ENCODE assay signal across 18 cellular contexts in the genomic region with DNA sequence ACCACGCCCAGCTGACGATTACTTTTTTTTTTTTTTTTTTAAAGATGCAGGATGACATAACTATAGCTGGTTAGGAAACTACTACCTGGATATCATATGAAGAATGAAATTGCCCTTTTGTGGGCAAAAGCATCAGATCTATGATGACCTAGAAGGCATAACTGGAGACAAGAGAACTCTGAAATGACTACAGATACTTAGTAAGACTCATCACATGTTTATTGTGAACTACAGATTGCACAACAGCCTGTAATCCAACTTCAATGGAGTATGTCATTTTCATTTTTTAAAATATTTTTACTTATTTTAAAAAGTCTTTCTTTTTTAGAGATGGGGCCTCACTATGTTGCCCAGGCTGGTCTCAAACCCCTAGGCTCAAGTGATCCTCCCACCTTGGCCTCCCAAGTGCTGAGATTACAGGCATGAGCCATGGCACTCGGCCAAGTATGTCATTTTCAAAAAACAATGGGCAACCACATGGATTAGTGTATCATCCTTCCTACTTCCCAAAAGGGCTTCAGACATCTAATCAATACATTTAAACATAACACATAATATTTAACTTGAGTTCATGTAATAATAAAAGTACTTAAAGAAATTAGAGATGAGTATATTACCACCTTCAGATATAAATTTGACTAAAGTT. TPM values are rescaled to one million over a fixed set of nuclear protein-coding genes. Genes with fewer than 3 reads are reported as not detected.
DNase-seq lines count a peak whose midpoint lies in the region; ATAC-seq and TF ChIP-seq lines count a peak whose summit lies in the region.
"Had no signal": no experiment of that assay in that cellular context is flagged by ENCODE, and none has a peak within 500 bp of the region (broad histone marks: within the 10 kb centered on the region; RNA-seq: fewer than 3 reads in every experiment).

No MANE protein-coding gene starts in this region.

- WGBS in psoas muscle, 3 donors, result 89 to 93% (median 91%) methylated on average over 3 of the region's 3 CpGs

- TF ChIP-seq CTCF in psoas muscle (IDR thresholded peaks at IDR 0.05), result no peak

- intact Hi-C loops in psoas muscle (cut with DNase I), result no loop called here

- peak; percentile 2 for DNase-seq in DMS 273 (lab: John Stamatoyannopoulos, UW; ENCODE audit: unreplicated experiment)
- DNase-seq in DMS 273 treated with DMSO at 0.1 percent for 48 hours (lab: John Stamatoyannopoulos, UW), result no peak
- peak; percentile 11 for DNase-seq in Daoy (ENCODE audit: low read depth)
- DNase-seq in OCI-M1 (lab: John Stamatoyannopoulos, UW), result peak; percentile 4
- DNase-seq in fibroblast of peridontal ligament (ENCODE audit: extremely low read depth), result peak; percentile 46
- DNase-seq in psoas muscle, result no peak
- DNase-seq in NOMO-1 (lab: John Stamatoyannopoulos, UW; ENCODE audit: unreplicated experiment in 2 of 2), result no peak
- DNase-seq: activated CD4-positive, alpha-beta T cell treated with anti-CD3 and anti-CD28 coated beads, Interleukin-2, amount 50 U/mL, for 1 hour; activated naive CD8-positive, alpha-beta T cell treated with anti-CD3 and anti-CD28 coated beads for 36 hours; DMS79; NCI-H2029; NCI-H526 treated with DMSO at 0.1 percent for 48 hours; stimulated activated CD4-positive, alpha-beta T cell treated with anti-CD3 and anti-CD28 coated beads, Interleukin-12 subunit alpha, Interleukin-12 subunit beta, amount 100 ng/mL, for 4 hours; stimulated activated naive B cell treated with anti-CD40 and anti-IgM and Interleukin-4, amounts not matched to agents 10 μg/mL and 1 μg/mL and 100 μg/mL, for 72 hours had no signal

- H3K36me3 ChIP-seq in psoas muscle (ENCODE audit: insufficient read depth in 1 of 2, low read depth in 1 of 2), result no peaks in the 10 kb centered on the region

- no peaks in the 10 kb centered on the region for H3K9me3 ChIP-seq in psoas muscle

- H3K27me3 ChIP-seq in psoas muscle (ENCODE audit: insufficient read depth in 3 of 3, low read length in 2 of 3), result no peaks in the 10 kb centered on the region
- H3K27me3 ChIP-seq: hepatocyte had no signal

- no peak overlapping the region for H3K4me3 ChIP-seq in psoas muscle
- H3K4me3 ChIP-seq: hepatocyte had no signal

- ATAC-seq in HG03139 (IDR thresholded peaks at IDR 0.05; ENCODE audit: unreplicated experiment), result no peak
- ATAC-seq in psoas muscle, result no peak
- ATAC-seq: Panc1; stimulated activated naive B cell treated with anti-CD40 and anti-IgM and Interleukin-4, amounts not matched to agents 10 μg/mL and 1 μg/mL and 100 μg/mL, for 72 hours had no signal

- H3K27ac ChIP-seq in psoas muscle, result no peak overlapping the region
- H3K27ac ChIP-seq: 22Rv1, hepatocyte had no signal

- H3K4me1 ChIP-seq in psoas muscle, result peaks cover 29% of the 10 kb centered on the region

RNA-seq across cellular contexts. Expression of a gene that starts 3.3 kb away (rescaled TPM):
- total RNA-seq in Daoy (2014; rRNA removed; shearing (Covaris generic)), result 18.0 and 28.5 TPM in 2 replicates
- 1 to 10 TPM; 7.1 to 9.0 (median 7.6) TPM for total RNA-seq in psoas muscle
- 1 to 10 TPM; 5.4 to 9.9 (median 8.6) TPM for polyA plus RNA-seq in psoas muscle

Comparison
In these comparisons a context has a peak if more than half of its experiments do, and no peak if none do; other contexts are left out.
1. DNase-seq: peak in DMS 273 (single experiment), Daoy (single experiment), OCI-M1 (single experiment) and fibroblast of peridontal ligament (single experiment); none in DMS 273 treated with DMSO at 0.1 percent for 48 hours (single experiment), psoas muscle (0 of 2) and NOMO-1 (0 of 2).